15 cellular contexts compared by ENCODE assay signal in genomic region chr5:180117378-180117725, GRCh38. TPM values are rescaled to one million over a fixed set of nuclear protein-coding genes. Genes with fewer than 3 reads are reported as not detected.
DNase-seq lines count a peak whose midpoint lies in the region; ATAC-seq, FAIRE-seq and TF ChIP-seq lines count a peak whose summit lies in the region.
"Had no signal": no experiment of that assay in that cellular context is flagged by ENCODE, and none has a peak within 500 bp of the region (broad histone marks: within the 10 kb centered on the region; RNA-seq: fewer than 3 reads in every experiment).

No MANE protein-coding gene starts in this region.

- DNase-seq in Right ventricle myocardium superior (peak; percentile 8), cardiac septum (ENCODE audit: low spot score) (no peak), RWPE1 (ENCODE audit: low spot score) (no peak), kidney (peak; percentile 30), NCI-H774 (lab: John Stamatoyannopoulos, UW) (no peak), mesenteric fat pad (ENCODE audit: low spot score) (no peak)
- DNase-seq: DMS79, EL had no signal

- H3K27ac ChIP-seq in RWPE1 (no peak overlapping the region), kidney (ENCODE audit: low read depth in 2 of 2, low read length in 2 of 2) (no peak overlapping the region)
- H3K27ac ChIP-seq: BLaER1 treated with 17β-estradiol and CSF1 and Interleukin-3, amounts not matched to agents 10 nM and 100 nM had no signal

- no peaks in the 10 kb centered on the region for H3K36me3 ChIP-seq in kidney (ENCODE audit: control insufficient read depth in 1 of 2, insufficient read depth in 2 of 2, low read length in 2 of 2)
- H3K36me3 ChIP-seq: BLaER1 treated with 17β-estradiol and CSF1 and Interleukin-3, amounts not matched to agents 10 nM and 100 nM had no signal

- POLR2A ChIA-PET in RWPE1 (lab: Yijun Ruan, JAX; ENCODE audit: low non-redundant PET): no interaction called here

- ATAC-seq in Right ventricle myocardium superior (ENCODE audit: poor library complexity) (no peak), HG03097 (IDR thresholded peaks at IDR 0.05; ENCODE audit: low FRiP score, unreplicated experiment) (no peak)

- TF ChIP-seq CTCF in RWPE1 (conservative IDR thresholded peaks at IDR 0.05; ENCODE audit: low read depth) (0 out of 2 replicates have a peak, but pooled peaks have one; percentile 13), kidney (IDR thresholded peaks at IDR 0.05; ENCODE audit: borderline replicate concordance, extremely low read depth, insufficient read depth) (no peak)

- no peak overlapping the region for H3K4me3 ChIP-seq in kidney (ENCODE audit: low read length in 2 of 2)
- H3K4me3 ChIP-seq: BLaER1 treated with 17β-estradiol and CSF1 and Interleukin-3, amounts not matched to agents 10 nM and 100 nM had no signal

- no peak overlapping the region for H3K9ac ChIP-seq in kidney (ENCODE audit: low read length in 2 of 2)
- H3K9ac ChIP-seq: BLaER1 treated with 17β-estradiol and CSF1 and Interleukin-3, amounts not matched to agents 10 nM and 100 nM had no signal

- intact Hi-C loops in Right ventricle myocardium superior (cut with DNase I) (no loop called here), cardiac septum (cut with DNase I) (no loop called here), kidney (cut with DNase I) (no loop called here)

- CTCF ChIA-PET in RWPE1 (lab: Yijun Ruan, JAX): interaction anchor here (0.9 to 2.3 kb wide), 12 partner anchors 9 to 489 kb away, joined by 3 to 15 read pairs (median 5); partner anchors contain the start of gene RASGEF1C

- H3K4me1 ChIP-seq in kidney (ENCODE audit: control insufficient read depth in 1 of 2, insufficient read depth in 1 of 2, low read depth in 1 of 2, low read length in 2 of 2): no peaks in the 10 kb centered on the region

- FAIRE-seq in kidney (lab: Jason Lieb, UNC): no peak
- FAIRE-seq: G401.6, GM12892, GM19239, H54, HTR-8/SVneo had no signal

- no peaks in the 10 kb centered on the region for H3K9me3 ChIP-seq in kidney (ENCODE audit: control insufficient read depth in 1 of 2, low read length in 2 of 2)
- H3K9me3 ChIP-seq: BLaER1 treated with 17β-estradiol and CSF1 and Interleukin-3, amounts not matched to agents 10 nM and 100 nM had no signal

RNA-seq across cellular contexts. Expression of gene RNF130, which starts 45.8 kb away (rescaled TPM):
- 49.8 TPM for total RNA-seq in Right ventricle myocardium superior
- 33.7 TPM for total RNA-seq in cardiac septum
- total RNA-seq in kidney: 73.9 TPM
- 88.1 TPM for polyA plus RNA-seq in kidney (ENCODE audit: insufficient read depth, low read depth, low replicate concordance)
- total RNA-seq in mesenteric fat pad: 135 TPM

Comparison
In these comparisons a context has a peak if more than half of its experiments do, and no peak if none do; other contexts are left out.
1. DNase-seq: peak in Right ventricle myocardium superior (single experiment) and kidney (single experiment); none in cardiac septum (single experiment), RWPE1 (single experiment), NCI-H774 (single experiment) and mesenteric fat pad (single experiment).